ENCODE assay signal across 10 cellular contexts in genomic region chr9:77946969-77947368, GRCh38.
DNase-seq lines count a peak whose midpoint lies in the region; ATAC-seq and TF ChIP-seq lines count a peak whose summit lies in the region.
"Had no signal": no experiment of that assay in that cellular context is flagged by ENCODE, and none has a peak within 500 bp of the region (broad histone marks: within the 10 kb centered on the region; RNA-seq: fewer than 3 reads in every experiment).

No MANE protein-coding gene starts in this region.

- H3K27me3 ChIP-seq in HL-60 (ENCODE audit: insufficient read depth, poor library complexity, severe bottlenecking) (no peaks in the 10 kb centered on the region), body of pancreas (no peaks in the 10 kb centered on the region), mucosa of rectum (ENCODE audit: control insufficient read depth in 2 of 2, insufficient read depth in 2 of 2, low read length in 2 of 2) (no peaks in the 10 kb centered on the region), H7 (ENCODE audit: control insufficient read depth, insufficient read depth, low read length) (no peaks in the 10 kb centered on the region)

- no peak for TF ChIP-seq POLR2A in body of pancreas (IDR thresholded peaks at IDR 0.05)

- intact Hi-C loops in body of pancreas (cut with DNase I): no loop called here

- H3K9ac ChIP-seq in mucosa of rectum (ENCODE audit: low read depth in 1 of 2, low read length in 2 of 2): no peak overlapping the region

- peak; percentile 53 for ATAC-seq in body of pancreas
- ATAC-seq in HG03108 (IDR thresholded peaks at IDR 0.05; ENCODE audit: unreplicated experiment): no peak
- ATAC-seq: activated T-cell treated with anti-CD3 and anti-CD28 coated beads, Interleukin-2, amount 50 U/mL, for 72 hours had no signal

- TF ChIP-seq CTCF in HL-60 (IDR thresholded peaks at IDR 0.05; ENCODE audit: insufficient read depth, low read length) (no peak), body of pancreas (IDR thresholded peaks at IDR 0.05) (no peak)

- 51 to 53% methylated on average over 4 of the region's 4 CpGs for WGBS in body of pancreas, 2 donors

- H3K27ac ChIP-seq in HL-60 (replicated peaks) (peak overlapping the region; percentile 67), body of pancreas (peak overlapping the region in 1 of 4 donors; percentile 35), mucosa of rectum (ENCODE audit: low read depth in 2 of 2, low read length in 2 of 2) (peak overlapping the region; percentile 53 to 68)

- H3K9me3 ChIP-seq in body of pancreas (no peaks in the 10 kb centered on the region), mucosa of rectum (ENCODE audit: control insufficient read depth in 2 of 2, low read length in 2 of 2) (no peaks in the 10 kb centered on the region)

- DNase-seq in Ammon's horn (ENCODE audit: low spot score) (peak; percentile 63), HL-60 (ENCODE audit: low read depth in 1 of 2, low spot score in 1 of 2) (peak; percentile 54 to 59), body of pancreas (peak in 3 of 4 donors; percentile 17 to 64 (median 33)), NCI-H774 (lab: John Stamatoyannopoulos, UW) (no peak), HPDE6-E6E7 (ENCODE audit: extremely low spot score) (no peak), H7 (no peak)
- DNase-seq: activated T-cell treated with anti-CD3 and anti-CD28 coated beads, Interleukin-2, amount 50 U/mL, for 72 hours; NCI-H187 had no signal

- H3K4me3 ChIP-seq in HL-60 (replicated peaks; ENCODE audit: insufficient read depth, low read length) (peak overlapping the region; percentile 22), body of pancreas (no peak overlapping the region), mucosa of rectum (ENCODE audit: low read length in 2 of 2) (peak overlapping the region in 1 of 2 donors; percentile 35), H7 (ENCODE audit: insufficient read depth, low read depth, low read length) (no peak overlapping the region)

- H3K4me1 ChIP-seq in body of pancreas (peaks cover 43% of the 10 kb centered on the region), mucosa of rectum (ENCODE audit: control insufficient read depth in 2 of 2, insufficient read depth in 2 of 2, low read length in 2 of 2) (peaks cover 27 to 49% of the 10 kb centered on the region in 2 donors)

- H3K36me3 ChIP-seq in body of pancreas (replicated peaks in 1 of 2; ENCODE audit: insufficient read depth in 1 of 2, low read depth in 2 of 2) (no peaks in the 10 kb centered on the region), mucosa of rectum (ENCODE audit: control insufficient read depth in 2 of 2, insufficient read depth in 2 of 2, low read length in 2 of 2) (no peaks in the 10 kb centered on the region), H7 (replicated peaks; ENCODE audit: control insufficient read depth, insufficient read depth, low read length) (no peaks in the 10 kb centered on the region)

Comparison
In these comparisons a context has a peak if more than half of its experiments do, and no peak if none do; other contexts are left out.
1. DNase-seq: peak in Ammon's horn (single experiment), HL-60 (2 of 2) and body of pancreas (3 of 4); none in NCI-H774 (single experiment), HPDE6-E6E7 (single experiment) and H7 (single experiment).